Comparison of ENCODE assay signal across 1 cellular context in the genomic region with DNA sequence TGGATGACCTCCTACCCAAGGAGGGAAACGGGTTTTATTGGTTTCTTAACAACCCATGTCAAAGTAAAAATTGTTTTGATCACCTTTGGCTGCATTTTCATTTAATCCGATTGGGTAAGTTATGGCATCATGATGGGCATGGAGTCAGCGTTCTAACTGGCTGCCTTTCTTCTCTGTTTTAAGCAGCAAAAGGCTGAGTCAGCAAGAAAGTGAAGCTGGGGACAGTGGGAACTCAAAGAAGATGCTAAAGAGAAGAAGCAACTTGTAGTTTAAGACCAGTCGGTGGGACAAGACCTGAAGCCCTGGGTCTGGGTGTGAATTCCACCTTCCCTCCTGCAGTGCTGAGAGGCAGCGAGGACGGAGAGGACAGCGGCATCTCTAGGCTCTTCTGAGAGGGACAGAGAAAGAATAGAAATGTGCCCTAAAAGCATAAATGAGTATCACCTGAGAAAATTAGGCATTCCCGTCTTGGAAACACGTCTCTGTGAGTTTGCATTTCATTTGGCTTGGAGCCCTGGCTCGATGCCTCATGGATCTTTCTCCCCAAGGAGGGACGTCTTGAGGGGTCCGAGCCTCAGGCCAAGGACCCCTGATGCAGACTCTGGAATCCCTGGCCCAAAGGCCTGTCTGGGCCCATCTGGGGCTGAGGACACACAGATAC.
TF ChIP-seq lines count a peak whose summit lies in the region.

No MANE protein-coding gene starts in this region.

TF ChIP-seq in H1, 55 proteins besides CTCF, POLR2A, EP300 and RAD21:
- TF ChIP-seq SIRT6 (IDR thresholded peaks at IDR 0.05; ENCODE audit: low read length) (no peak), MAFK (IDR thresholded peaks at IDR 0.05; ENCODE audit: low read depth, low read length) (peak; percentile 85)
TF ChIP-seq in H1: peak in this region for 1.
